ENCODE assay signal across 11 cellular contexts in genomic region chr15:75649848-75650247, GRCh38. TPM values are rescaled to one million over a fixed set of nuclear protein-coding genes. Genes with fewer than 3 reads are reported as not detected.
DNase-seq lines count a peak whose midpoint lies in the region; ATAC-seq and TF ChIP-seq lines count a peak whose summit lies in the region.
"Had no signal": no experiment of that assay in that cellular context is flagged by ENCODE, and none has a peak within 500 bp of the region (broad histone marks: within the 10 kb centered on the region; RNA-seq: fewer than 3 reads in every experiment).

No MANE protein-coding gene starts in this region.

- peaks cover 28% of the 10 kb centered on the region for H3K36me3 Mint-ChIP-seq in GM23338 (ENCODE audit: low read depth)
- no peaks in the 10 kb centered on the region for H3K36me3 Mint-ChIP-seq in activated naive CD8-positive, alpha-beta T cell treated with anti-CD3 and anti-CD28 coated beads, Interleukin-2, amount 50 U/mL, for 24 hours (ENCODE audit: low read depth)
- H3K36me3 Mint-ChIP-seq in glutamatergic neuron (ENCODE audit: unreplicated experiment), result peaks cover 6% of the 10 kb centered on the region

- H3K4me1 Mint-ChIP-seq in GM23338 (peaks cover 59% of the 10 kb centered on the region), glutamatergic neuron (ENCODE audit: low read depth, unreplicated experiment) (peaks cover 46% of the 10 kb centered on the region)
- H3K4me1 Mint-ChIP-seq in activated naive CD8-positive, alpha-beta T cell treated with anti-CD3 and anti-CD28 coated beads, Interleukin-2, amount 50 U/mL, for 24 hours, result peaks cover 37% of the 10 kb centered on the region

- H3K9me3 ChIP-seq in skeletal muscle satellite cell (replicated peaks; ENCODE audit: low read length) (no peaks in the 10 kb centered on the region), A673 (ENCODE audit: low read depth, low read length, poor library complexity, severe bottlenecking) (no peaks in the 10 kb centered on the region)
- no peaks in the 10 kb centered on the region for H3K9me3 ChIP-seq in effector memory CD4-positive, alpha-beta T cell (ENCODE audit: control insufficient read depth, low read length)

- peaks cover 42% of the 10 kb centered on the region for H3K27me3 Mint-ChIP-seq in GM23338 (ENCODE audit: insufficient read depth, low read depth, poor library complexity)
- H3K27me3 Mint-ChIP-seq in activated naive CD8-positive, alpha-beta T cell treated with anti-CD3 and anti-CD28 coated beads, Interleukin-2, amount 50 U/mL, for 24 hours, result peaks cover 2% of the 10 kb centered on the region
- peaks cover 17% of the 10 kb centered on the region for H3K27me3 Mint-ChIP-seq in glutamatergic neuron (ENCODE audit: unreplicated experiment)

- no peaks in the 10 kb centered on the region; the same call in 1 of the 2 replicates for H3K36me3 ChIP-seq in GM23338 (ENCODE audit: insufficient read depth)
- peaks cover 19% of the 10 kb centered on the region for H3K36me3 ChIP-seq in skeletal muscle satellite cell (ENCODE audit: insufficient read depth, low read length)
- no peaks in the 10 kb centered on the region for H3K36me3 ChIP-seq in A673 (ENCODE audit: insufficient read depth, low read length, poor library complexity, severe bottlenecking)
- no peaks in the 10 kb centered on the region for H3K36me3 ChIP-seq in effector memory CD4-positive, alpha-beta T cell (ENCODE audit: control insufficient read depth, insufficient read depth, low read length)

- H4K20me1 ChIP-seq in GM23338 (replicated peaks; ENCODE audit: insufficient read depth), result peaks cover 12% of the 10 kb centered on the region; the same call in 1 of the 2 replicates

- peak overlapping the region; percentile 92 for H3K9ac ChIP-seq in skeletal muscle satellite cell (ENCODE audit: low read depth, low read length)

- peaks cover 27% of the 10 kb centered on the region for H3K4me1 ChIP-seq in GM23338 (ENCODE audit: insufficient read depth)
- peaks cover 68% of the 10 kb centered on the region for H3K4me1 ChIP-seq in skeletal muscle satellite cell (ENCODE audit: control insufficient read depth, insufficient read depth, low read length)
- peaks cover 6% of the 10 kb centered on the region for H3K4me1 ChIP-seq in A673 (ENCODE audit: insufficient read depth, low read length, poor library complexity, severe bottlenecking)
- peaks cover 9% of the 10 kb centered on the region for H3K4me1 ChIP-seq in effector memory CD4-positive, alpha-beta T cell (ENCODE audit: control insufficient read depth, insufficient read depth, low read length, poor library complexity, severe bottlenecking)

- CTCF ChIA-PET in A673 (lab: Charles Lee), result interaction anchor here (1.0 kb wide), 1 partner anchor 9 kb away, joined by 3 read pairs; no protein-coding TSS in a partner anchor

- H2AFZ ChIP-seq in GM23338, result no peak overlapping the region

- H3K27ac ChIP-seq in GM23338 (ENCODE audit: low read depth), result no peak overlapping the region
- H3K27ac ChIP-seq in A673 (ENCODE audit: low read depth, low read length, poor library complexity, severe bottlenecking), result no peak overlapping the region
- no peak overlapping the region for H3K27ac ChIP-seq in effector memory CD4-positive, alpha-beta T cell (ENCODE audit: insufficient read depth, low read length, poor library complexity, severe bottlenecking)

- H3K4me3 Mint-ChIP-seq in GM23338 (peak overlapping the region; percentile 96), glutamatergic neuron (ENCODE audit: unreplicated experiment) (peak overlapping the region; percentile 91)
- H3K4me3 Mint-ChIP-seq in activated naive CD8-positive, alpha-beta T cell treated with anti-CD3 and anti-CD28 coated beads, Interleukin-2, amount 50 U/mL, for 24 hours, result peak overlapping the region; percentile 27

- H3K27ac Mint-ChIP-seq in GM23338 (no peak overlapping the region), glutamatergic neuron (ENCODE audit: unreplicated experiment) (no peak overlapping the region)
- H3K27ac Mint-ChIP-seq in activated naive CD8-positive, alpha-beta T cell treated with anti-CD3 and anti-CD28 coated beads, Interleukin-2, amount 50 U/mL, for 24 hours, result no peak overlapping the region

- H3F3A ChIP-seq in GM23338 (replicated peaks; ENCODE audit: low read depth), result peaks cover 29% of the 10 kb centered on the region

- no peaks in the 10 kb centered on the region for H3K9me2 ChIP-seq in GM23338 (ENCODE audit: insufficient read depth)

- TF ChIP-seq CTCF in GM23338 (conservative IDR thresholded peaks at IDR 0.05; ENCODE audit: low read depth in 2 of 2) (no peak), glutamatergic neuron (IDR thresholded peaks at IDR 0.05; ENCODE audit: partially characterized antibody, unreplicated experiment) (no peak), A673 (conservative IDR thresholded peaks at IDR 0.05; ENCODE audit: low read depth, low read length) (no peak)

- ATAC-seq in GM23338, result no peak
- no peak for ATAC-seq in activated naive CD8-positive, alpha-beta T cell treated with anti-CD3 and anti-CD28 coated beads, Interleukin-2, amount 50 U/mL, for 24 hours

- no peaks in the 10 kb centered on the region for H3K9me3 Mint-ChIP-seq in GM23338
- no peaks in the 10 kb centered on the region for H3K9me3 Mint-ChIP-seq in activated naive CD8-positive, alpha-beta T cell treated with anti-CD3 and anti-CD28 coated beads, Interleukin-2, amount 50 U/mL, for 24 hours
- H3K9me3 Mint-ChIP-seq in glutamatergic neuron (ENCODE audit: unreplicated experiment), result peaks cover 18% of the 10 kb centered on the region

- intact Hi-C loops in A673 (cut with micrococcal nuclease; ENCODE audit: unreplicated experiment), result loop anchor here (5.0 kb wide), 1 partner anchor 143 kb away; no protein-coding TSS in a partner anchor

- DNase-seq in GM23338 (ENCODE audit: low spot score) (no peak), glutamatergic neuron (no peak), OCI-M1 (lab: John Stamatoyannopoulos, UW) (no peak), A673 (ENCODE audit: low spot score) (no peak), NCI-H1105 (lab: John Stamatoyannopoulos, UW) (no peak)
- DNase-seq in activated naive CD8-positive, alpha-beta T cell treated with anti-CD3 and anti-CD28 coated beads, Interleukin-2, amount 50 U/mL, for 24 hours, result no peak
- DNase-seq in effector memory CD4-positive, alpha-beta T cell, result no peak
- DNase-seq: activated effector memory CD4-positive, alpha-beta T cell treated with Interleukin-2 at 50 U/mL for 16 hours; NCI-H774; stimulated activated CD4-positive, alpha-beta T cell treated with anti-CD3 and anti-CD28 coated beads, Interleukin-12 subunit alpha, Interleukin-12 subunit beta, amount 100 ng/mL, for 4 hours had no signal

- peak overlapping the region; percentile 99; the same call in 1 of the 2 replicates for H3K4me2 ChIP-seq in GM23338
- peak overlapping the region; percentile 93 for H3K4me2 ChIP-seq in skeletal muscle satellite cell (ENCODE audit: low read length)

- H3K4me3 ChIP-seq in GM23338 (no peak overlapping the region; the same call in 1 of the 2 replicates), skeletal muscle satellite cell (ENCODE audit: low read length) (peak overlapping the region; percentile 90), A673 (ENCODE audit: low read depth, low read length, poor library complexity, severe bottlenecking) (no peak overlapping the region)
- no peak overlapping the region for H3K4me3 ChIP-seq in effector memory CD4-positive, alpha-beta T cell (ENCODE audit: insufficient read depth, low read depth, low read length, poor library complexity, severe bottlenecking)

- H3K27me3 ChIP-seq in GM23338 (ENCODE audit: insufficient read depth) (peaks cover 17% of the 10 kb centered on the region), skeletal muscle satellite cell (ENCODE audit: control insufficient read depth, insufficient read depth, low read length) (no peaks in the 10 kb centered on the region), A673 (replicated peaks; ENCODE audit: insufficient read depth, low read depth, low read length, poor library complexity) (no peaks in the 10 kb centered on the region)
- no peaks in the 10 kb centered on the region for H3K27me3 ChIP-seq in effector memory CD4-positive, alpha-beta T cell (replicated peaks; ENCODE audit: control insufficient read depth, insufficient read depth, low read length, poor library complexity, severe bottlenecking)

- POLR2A ChIA-PET in A673 (lab: Charles Lee; ENCODE audit: low non-redundant PET), result interaction anchor here (0.6 kb wide), 1 partner anchor 301 kb away, joined by 13 read pairs; no protein-coding TSS in a partner anchor

- peaks cover 52% of the 10 kb centered on the region for H3K79me2 ChIP-seq in GM23338 (replicated peaks; ENCODE audit: insufficient read depth)

- no TSS peak for BruUV-seq in A673 (replicated peaks; lab: Mats Ljungman, UMichigan)

TF ChIP-seq in GM23338, 12 proteins besides CTCF, POLR2A, EP300 and RAD21 (continues in another document):
- TF ChIP-seq ETS1 (IDR thresholded peaks at IDR 0.05) (no peak), EZH2 (IDR thresholded peaks at IDR 0.05; ENCODE audit: low read depth, unreplicated experiment) (no peak)

RNA-seq across cellular contexts. Expression of gene SNX33, which starts 2.1 kb away (rescaled TPM):
- 14.6 and 21.2 TPM in 2 replicates for total RNA-seq in GM23338 (2014; rRNA removed; shearing (Covaris generic))
- 4.9 and 6.2 TPM in 2 replicates for polyA plus RNA-seq in GM23338 (2016; fragmentation: Nextera tagmentation; extraction: Ambion mirVana)
- total RNA-seq in glutamatergic neuron (ENCODE audit: unreplicated experiment) (21.2 TPM), A673 (2021) (3.4 and 5.6 TPM in 2 replicates)
- 15.2 and 16.8 TPM in 2 replicates for total RNA-seq in skeletal muscle satellite cell (2012; rRNA removed)

RNA-seq across cellular contexts. Expression of gene IMP3, which starts 9.8 kb away (rescaled TPM):
- 315 and 319 TPM in 2 replicates for total RNA-seq in GM23338 (2014; rRNA removed; shearing (Covaris generic))
- polyA plus RNA-seq in GM23338 (2016; fragmentation: Nextera tagmentation; extraction: Ambion mirVana), result 210 and 219 TPM in 2 replicates
- total RNA-seq in glutamatergic neuron (ENCODE audit: unreplicated experiment), result 33.6 TPM
- 130 and 165 TPM in 2 replicates for total RNA-seq in skeletal muscle satellite cell (2012; rRNA removed)
- total RNA-seq in A673 (2021), result 76.5 and 84.5 TPM in 2 replicates

RNA-seq across cellular contexts. Expression of gene SNUPN, which starts 24.3 kb away (rescaled TPM):
- total RNA-seq in GM23338 (2014; rRNA removed; shearing (Covaris generic)), result 27.7 and 31.5 TPM in 2 replicates
- 20.5 and 22.4 TPM in 2 replicates for polyA plus RNA-seq in GM23338 (2016; fragmentation: Nextera tagmentation; extraction: Ambion mirVana)
- 15.5 TPM for total RNA-seq in glutamatergic neuron (ENCODE audit: unreplicated experiment)
- 25.6 and 27.1 TPM in 2 replicates for total RNA-seq in skeletal muscle satellite cell (2012; rRNA removed)
- 32.8 and 34.6 TPM in 2 replicates for total RNA-seq in A673 (2021)

Comparison
In these comparisons a context has a peak if more than half of its experiments do, and no peak if none do; other contexts are left out.
1. H3K4me3 Mint-ChIP-seq: peak in every context shown above with its lines; median percentile 96 in GM23338; 91 in glutamatergic neuron; 27 in activated naive CD8-positive, alpha-beta T cell treated with anti-CD3 and anti-CD28 coated beads, Interleukin-2, amount 50 U/mL, for 24 hours.